10 cellular contexts compared by ENCODE assay signal in genomic region chr10:89122431-89123066, GRCh38.
DNase-seq lines count a peak whose midpoint lies in the region; ATAC-seq and TF ChIP-seq lines count a peak whose summit lies in the region.
"Had no signal": no experiment of that assay in that cellular context is flagged by ENCODE, and none has a peak within 500 bp of the region (broad histone marks: within the 10 kb centered on the region; RNA-seq: fewer than 3 reads in every experiment).

No MANE protein-coding gene starts in this region.

- no peak for TF ChIP-seq POLR2A in heart left ventricle (IDR thresholded peaks at IDR 0.05)

- intact Hi-C loops in heart left ventricle (cut with DNase I), result no loop called here

- WGBS in heart left ventricle, 4 donors, result 54 to 67% (median 64%) methylated on average over 4 of the region's 4 CpGs

- H3K27me3 ChIP-seq in heart left ventricle (no peaks in the 10 kb centered on the region), skeletal muscle tissue (ENCODE audit: control insufficient read depth in 3 of 3, insufficient read depth in 3 of 3, low read length in 3 of 3) (no peaks in the 10 kb centered on the region)

- no peak for TF ChIP-seq CTCF in heart left ventricle (IDR thresholded peaks at IDR 0.05)
- no peak for TF ChIP-seq CTCF in GM10266 (IDR thresholded peaks at IDR 0.05; ENCODE audit: control insufficient read depth, insufficient read depth, low read depth, missing control alignments)

- ATAC-seq in heart left ventricle (peak; percentile 61 to 86 (median 67)), GM19023 (IDR thresholded peaks at IDR 0.05; ENCODE audit: unreplicated experiment) (no peak), SK-N-SH treated with all-trans-retinoic acid at 6 μM for 48 hours (no peak)

- peak; percentile 4 for DNase-seq in HT-29 (ENCODE audit: low spot score)
- peak; percentile 41 for DNase-seq in SKM-1 (lab: John Stamatoyannopoulos, UW; ENCODE audit: unreplicated experiment)
- DNase-seq in heart left ventricle, result peak in 1 of 5 donors; percentile 25
- DNase-seq in GM10266 (ENCODE audit: extremely low spot score), result no peak
- DNase-seq: activated effector memory CD4-positive, alpha-beta T cell treated with anti-CD3 and anti-CD28 coated beads, Interleukin-2, amount 50 U/mL, for 16 hours; HCEC 1CT had no signal

- H3K27ac ChIP-seq in heart left ventricle, result peak overlapping the region in 9 of 12 donors; percentile 19 to 68 (median 51)
- H3K27ac ChIP-seq in skeletal muscle tissue (ENCODE audit: low read depth, low read length), result peak overlapping the region; percentile 57
- H3K27ac ChIP-seq: RWPE1 had no signal

- H3K4me1 ChIP-seq in heart left ventricle, result peaks cover 0 to 25% (median 0%) of the 10 kb centered on the region in 12 donors
- H3K4me1 ChIP-seq in skeletal muscle tissue (ENCODE audit: control insufficient read depth in 3 of 3, insufficient read depth in 3 of 3, low read length in 3 of 3), result no peaks in the 10 kb centered on the region

- H3K4me3 ChIP-seq in heart left ventricle, result no peak overlapping the region
- no peak overlapping the region for H3K4me3 ChIP-seq in skeletal muscle tissue (ENCODE audit: low read length in 3 of 3)

- H3K36me3 ChIP-seq in heart left ventricle, result no peaks in the 10 kb centered on the region
- H3K36me3 ChIP-seq in skeletal muscle tissue (ENCODE audit: control insufficient read depth in 3 of 3, insufficient read depth in 3 of 3, low read length in 3 of 3), result no peaks in the 10 kb centered on the region

- H3K9me3 ChIP-seq in heart left ventricle (no peaks in the 10 kb centered on the region), skeletal muscle tissue (ENCODE audit: control insufficient read depth in 3 of 3, low read length in 3 of 3) (no peaks in the 10 kb centered on the region)

- H3K9ac ChIP-seq in skeletal muscle tissue (ENCODE audit: low read depth in 1 of 3, low read length in 3 of 3), result no peak overlapping the region

TF ChIP-seq in SK-N-SH treated with all-trans-retinoic acid at 6 μM for 48 hours, 23 proteins besides CTCF, POLR2A, EP300 and RAD21:
- TF ChIP-seq GLIS3 (CRISPR knock-in tag; IDR thresholded peaks at IDR 0.05) (no peak), ARNTL (CRISPR knock-in tag; IDR thresholded peaks at IDR 0.05; ENCODE audit: borderline replicate concordance, low read depth) (no peak), ZNF565 (CRISPR knock-in tag; conservative IDR thresholded peaks at IDR 0.05; ENCODE audit: low read depth) (no peak), PATZ1 (CRISPR knock-in tag; IDR thresholded peaks at IDR 0.05; ENCODE audit: borderline replicate concordance) (no peak), RARB (CRISPR knock-in tag; IDR thresholded peaks at IDR 0.05) (no peak), POU6F1 (CRISPR knock-in tag; IDR thresholded peaks at IDR 0.05; ENCODE audit: borderline replicate concordance, low read depth) (no peak), BACH2 (CRISPR knock-in tag; IDR thresholded peaks at IDR 0.05; ENCODE audit: borderline replicate concordance) (no peak), ZFP3 (CRISPR knock-in tag; IDR thresholded peaks at IDR 0.05) (no peak), ISL1 (CRISPR knock-in tag; IDR thresholded peaks at IDR 0.05) (no peak), CREB5 (CRISPR knock-in tag; IDR thresholded peaks at IDR 0.05; ENCODE audit: low read depth) (no peak), ZNF8 (CRISPR knock-in tag; IDR thresholded peaks at IDR 0.05) (no peak), OSR1 (CRISPR knock-in tag; IDR thresholded peaks at IDR 0.05) (no peak), TCF4 (CRISPR knock-in tag; IDR thresholded peaks at IDR 0.05; ENCODE audit: borderline replicate concordance) (no peak), TSHZ2 (CRISPR knock-in tag; IDR thresholded peaks at IDR 0.05) (no peak)

Comparison
In these comparisons a context has a peak if more than half of its experiments do, and no peak if none do; other contexts are left out.
1. ATAC-seq: peak in heart left ventricle (4 of 4); none in GM19023 (single experiment) and SK-N-SH treated with all-trans-retinoic acid at 6 μM for 48 hours (single experiment).